ENCODE assay signal across 9 cellular contexts in the genomic region with DNA sequence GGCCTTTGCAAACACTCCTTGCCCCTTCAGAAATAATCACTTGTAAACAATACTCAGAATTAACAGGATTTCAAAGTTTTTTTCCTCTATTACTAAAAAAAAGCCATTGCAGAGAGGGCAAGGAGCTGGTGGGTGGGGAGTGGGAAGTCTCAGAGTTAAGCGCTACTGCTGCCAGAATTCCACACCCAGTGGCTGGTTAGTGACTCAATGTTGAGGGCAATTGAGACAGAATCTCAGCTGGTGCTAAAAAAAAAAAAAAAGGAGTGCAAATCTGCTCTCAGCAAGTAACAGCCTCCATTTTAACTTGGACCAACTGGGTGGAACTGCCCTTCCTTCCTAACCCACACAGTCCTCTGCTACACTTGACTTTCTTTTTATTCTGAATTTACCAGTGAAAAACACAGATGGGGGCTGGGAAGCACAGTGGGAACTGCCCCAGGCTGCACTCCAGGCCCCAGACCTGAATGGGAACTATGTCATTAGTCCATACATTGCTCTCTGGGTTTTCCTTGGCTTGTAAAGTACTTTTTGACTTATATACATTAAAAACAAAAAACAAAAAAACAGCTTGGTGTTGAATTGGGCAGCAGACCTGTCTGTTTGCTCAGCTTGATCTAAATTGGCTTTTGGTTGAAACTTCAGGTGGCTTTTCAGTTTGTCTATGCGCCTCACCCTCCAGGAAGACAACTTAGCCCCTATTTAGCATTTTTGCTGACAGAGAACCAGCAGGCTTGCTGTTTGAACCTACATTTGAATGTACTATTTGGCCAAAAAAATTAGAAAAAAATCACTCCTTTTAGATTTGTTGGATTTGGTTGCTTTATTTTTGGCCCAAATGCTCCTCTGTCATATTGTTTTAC.
DNase-seq lines count a peak whose midpoint lies in the region; ATAC-seq and TF ChIP-seq lines count a peak whose summit lies in the region.
"Had no signal": no experiment of that assay in that cellular context is flagged by ENCODE, and none has a peak within 500 bp of the region (broad histone marks: within the 10 kb centered on the region; RNA-seq: fewer than 3 reads in every experiment).

No MANE protein-coding gene starts in this region.

- H3K36me3 ChIP-seq in gastroesophageal sphincter (no peaks in the 10 kb centered on the region), thymus (ENCODE audit: control insufficient read depth, insufficient read depth) (no peaks in the 10 kb centered on the region)

- DNase-seq in activated naive CD4-positive, alpha-beta T cell treated with Interleukin-2 at 50 U/mL for 16 hours: peak; percentile 6
- no peak for DNase-seq in activated naive CD4-positive, alpha-beta T cell (lab: John Stamatoyannopoulos, UW)
- peak; percentile 64 for DNase-seq in RWPE1 (ENCODE audit: low spot score)
- DNase-seq: erythroblast had no signal

- POLR2A ChIA-PET in RWPE1 (lab: Yijun Ruan, JAX; ENCODE audit: low non-redundant PET): no interaction called here

- H3K4me1 ChIP-seq in gastroesophageal sphincter (peaks cover 0 to 23% (median 3%) of the 10 kb centered on the region in 3 donors), thymus (ENCODE audit: control insufficient read depth, insufficient read depth, low read length) (peaks cover 16% of the 10 kb centered on the region)

- H3K9me3 ChIP-seq in gastroesophageal sphincter (no peaks in the 10 kb centered on the region), thymus (ENCODE audit: control insufficient read depth) (no peaks in the 10 kb centered on the region)

- 80 to 83% methylated on average over 2 of the region's 2 CpGs for WGBS in gastroesophageal sphincter (ENCODE audit: low coverage in 1 of 2), 2 donors
- WGBS in thymus: 91% methylated on average over 2 of the region's 2 CpGs

- no peak for TF ChIP-seq CTCF in RWPE1 (conservative IDR thresholded peaks at IDR 0.05; ENCODE audit: low read depth)
- no peak for TF ChIP-seq CTCF in gastroesophageal sphincter (IDR thresholded peaks at IDR 0.05)

- H3K27ac ChIP-seq in RWPE1: no peak overlapping the region
- H3K27ac ChIP-seq in gastroesophageal sphincter: no peak overlapping the region
- peak overlapping the region; percentile 42 for H3K27ac ChIP-seq in thymus (ENCODE audit: low read depth)

- no peak for TF ChIP-seq POLR2A in gastroesophageal sphincter (IDR thresholded peaks at IDR 0.05)

- CTCF ChIA-PET in RWPE1 (lab: Yijun Ruan, JAX): interaction anchor here (0.5 kb wide), 1 partner anchor 57 kb away, joined by 4 read pairs; no protein-coding TSS in a partner anchor

- no peak for TF ChIP-seq EP300 in gastroesophageal sphincter (IDR thresholded peaks at IDR 0.05)

- H3K4me3 ChIP-seq in gastroesophageal sphincter: no peak overlapping the region
- H3K4me3 ChIP-seq in thymus (ENCODE audit: low read length): no peak overlapping the region

- ATAC-seq in gastroesophageal sphincter (peak; percentile 46), GM21381 (IDR thresholded peaks at IDR 0.05; ENCODE audit: unreplicated experiment) (no peak), GM19467 (IDR thresholded peaks at IDR 0.05; ENCODE audit: unreplicated experiment) (no peak), GM18519 (IDR thresholded peaks at IDR 0.05; ENCODE audit: low FRiP score, unreplicated experiment) (no peak)

- no peaks in the 10 kb centered on the region for H3K27me3 ChIP-seq in gastroesophageal sphincter
- H3K27me3 ChIP-seq in thymus (ENCODE audit: control insufficient read depth, insufficient read depth): no peaks in the 10 kb centered on the region

Comparison
In these comparisons a context has a peak if more than half of its experiments do, and no peak if none do; other contexts are left out.
1. DNase-seq: peak in activated naive CD4-positive, alpha-beta T cell treated with Interleukin-2 at 50 U/mL for 16 hours (single experiment) and RWPE1 (single experiment); none in activated naive CD4-positive, alpha-beta T cell (0 of 4).